Comparison of ENCODE assay signal across 10 cellular contexts in genomic region chr9:115691097-115691496, GRCh38.
DNase-seq lines count a peak whose midpoint lies in the region; FAIRE-seq and TF ChIP-seq lines count a peak whose summit lies in the region.
"Had no signal": no experiment of that assay in that cellular context is flagged by ENCODE, and none has a peak within 500 bp of the region (broad histone marks: within the 10 kb centered on the region; RNA-seq: fewer than 3 reads in every experiment).

No MANE protein-coding gene starts in this region.

- no peak overlapping the region for H3K4me3 ChIP-seq in fibroblast of the aortic adventitia (ENCODE audit: low read depth, low read length)
- no peak overlapping the region for H3K4me3 ChIP-seq in skin epidermis
- no peak overlapping the region for H3K4me3 ChIP-seq in WERI-Rb-1 (ENCODE audit: low read depth, low read length)

- peak; percentile 100 for FAIRE-seq in H54 (lab: Jason Lieb, UNC)

- H3K36me3 ChIP-seq in WERI-Rb-1 = no peaks in the 10 kb centered on the region
- H3K36me3 ChIP-seq: neutrophil had no signal

- H3K9me3 ChIP-seq in WERI-Rb-1 (ENCODE audit: severe bottlenecking) = no peaks in the 10 kb centered on the region
- H3K9me3 ChIP-seq: neutrophil had no signal

- TF ChIP-seq CTCF in fibroblast of the aortic adventitia (IDR thresholded peaks at IDR 0.05; ENCODE audit: insufficient read depth, low read length) (no peak), WERI-Rb-1 (IDR thresholded peaks at IDR 0.05; ENCODE audit: low read depth, low read length) (no peak)

- H3K27me3 ChIP-seq in WERI-Rb-1 (ENCODE audit: insufficient read depth, low read depth, severe bottlenecking) = no peaks in the 10 kb centered on the region
- H3K27me3 ChIP-seq: neutrophil had no signal

- H3K27ac ChIP-seq in skin epidermis (peak overlapping the region in 11 of 21 experiments; percentile 25 to 82 (median 56)), WERI-Rb-1 (no peak overlapping the region)
- H3K27ac ChIP-seq: neutrophil had no signal

- TF ChIP-seq POLR2A in H54 (IDR thresholded peaks at IDR 0.05; ENCODE audit: low read depth, low read length) = no peak

- no peak for DNase-seq in H54 (ENCODE audit: insufficient read length, low spot score)
- DNase-seq in SW 1271 (lab: John Stamatoyannopoulos, UW) = peak; percentile 63 to 83
- peak; percentile 99 for DNase-seq in fibroblast of the aortic adventitia (ENCODE audit: low read depth)
- DNase-seq in C1 segment of cervical spinal cord (lab: John Stamatoyannopoulos, UW) = no peak
- no peak for DNase-seq in activated CD4-positive, alpha-beta T cell treated with anti-CD3 and anti-CD28 coated beads, Interleukin-2, amount 50 U/mL, for 1 hour
- no peak for DNase-seq in WERI-Rb-1
- DNase-seq: activated CD4-positive, alpha-beta T cell treated with anti-CD3 and anti-CD28 coated beads, Interleukin-2, amount 10 ng/mL, durations not matched to agents 7 days and 5 days; NCI-H146 had no signal

Comparison
In these comparisons a context has a peak if more than half of its experiments do, and no peak if none do; other contexts are left out.
1. DNase-seq: peak in SW 1271 (2 of 2) and fibroblast of the aortic adventitia (single experiment); none in H54 (single experiment), C1 segment of cervical spinal cord (0 of 14), activated CD4-positive, alpha-beta T cell treated with anti-CD3 and anti-CD28 coated beads, Interleukin-2, amount 50 U/mL, for 1 hour (single experiment) and WERI-Rb-1 (single experiment).